ENCODE assay signal across 1 cellular context in the genomic region with DNA sequence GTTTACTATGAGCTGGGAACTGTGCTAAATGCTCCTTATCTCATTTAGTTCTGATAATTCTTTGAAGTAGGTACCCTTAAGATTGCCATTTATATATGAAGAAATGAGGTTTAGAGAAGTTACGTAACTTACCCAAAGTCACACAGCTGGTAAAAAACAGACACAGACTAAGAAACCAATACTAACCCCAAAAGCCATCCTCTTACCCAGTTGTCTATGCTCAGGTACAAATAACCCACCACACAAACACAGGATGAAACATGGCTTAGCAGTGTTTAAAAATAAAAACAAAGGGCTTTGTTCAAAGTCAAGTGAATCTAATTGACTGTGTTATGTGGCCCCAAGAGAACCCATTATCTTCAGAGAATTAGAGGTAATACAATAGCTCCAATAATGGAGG.
TF ChIP-seq lines count a peak whose summit lies in the region.

No MANE protein-coding gene starts in this region.

TF ChIP-seq in IMR-90, 13 proteins besides CTCF, POLR2A, EP300 and RAD21:
- TF ChIP-seq CEBPB (IDR thresholded peaks at IDR 0.05; ENCODE audit: low read depth, low read length): peak; percentile 44; the same call in 1 of the 2 replicates
- TF ChIP-seq, protein P1, sequence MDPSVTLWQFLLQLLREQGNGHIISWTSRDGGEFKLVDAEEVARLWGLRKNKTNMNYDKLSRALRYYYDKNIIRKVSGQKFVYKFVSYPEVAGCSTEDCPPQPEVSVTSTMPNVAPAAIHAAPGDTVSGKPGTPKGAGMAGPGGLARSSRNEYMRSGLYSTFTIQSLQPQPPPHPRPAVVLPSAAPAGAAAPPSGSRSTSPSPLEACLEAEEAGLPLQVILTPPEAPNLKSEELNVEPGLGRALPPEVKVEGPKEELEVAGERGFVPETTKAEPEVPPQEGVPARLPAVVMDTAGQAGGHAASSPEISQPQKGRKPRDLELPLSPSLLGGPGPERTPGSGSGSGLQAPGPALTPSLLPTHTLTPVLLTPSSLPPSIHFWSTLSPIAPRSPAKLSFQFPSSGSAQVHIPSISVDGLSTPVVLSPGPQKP (IDR thresholded peaks at IDR 0.05; ENCODE audit: borderline replicate concordance, low read depth, low read length): no peak
TF ChIP-seq in IMR-90: peak in this region for 1.
